In the genomic region with DNA sequence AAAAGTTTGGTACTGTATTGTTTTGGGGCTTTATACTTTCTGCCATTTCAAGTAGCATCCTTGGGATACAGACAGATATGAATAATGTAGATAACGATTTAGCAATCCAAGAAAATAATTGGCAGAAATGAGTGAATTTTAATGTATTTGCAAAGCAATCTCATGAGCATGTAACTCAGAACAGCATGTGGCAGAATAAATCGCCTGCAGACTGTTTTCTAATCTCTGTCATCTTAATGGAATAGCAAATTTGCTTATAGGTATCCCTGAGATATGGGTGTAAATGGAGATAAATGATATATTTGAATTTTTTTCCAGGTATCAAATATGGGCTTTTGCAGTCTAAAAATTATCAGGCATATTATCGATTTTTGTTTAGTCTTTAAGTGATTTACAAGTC, we compare ENCODE assay signal across 1 cellular context.
TF ChIP-seq lines count a peak whose summit lies in the region.

No MANE protein-coding gene starts in this region.

TF ChIP-seq in SK-N-SH, 30 proteins besides CTCF, POLR2A, EP300 and RAD21 (continued from another document):
- TF ChIP-seq REST (IDR thresholded peaks at IDR 0.05; ENCODE audit: low read depth, low read length) (no peak), NRF1 (IDR thresholded peaks at IDR 0.05; ENCODE audit: low read depth, low read length) (no peak), YY1 (IDR thresholded peaks at IDR 0.05; ENCODE audit: low read depth) (no peak), EZH2phosphoT487 (IDR thresholded peaks at IDR 0.05; ENCODE audit: borderline replicate concordance, low read depth) (no peak), USF1 (IDR thresholded peaks at IDR 0.05; ENCODE audit: borderline replicate concordance, low read depth) (no peak), POLR2AphosphoS5 (IDR thresholded peaks at IDR 0.05; ENCODE audit: low read depth, low read length) (no peak), FOXM1 (IDR thresholded peaks at IDR 0.05; ENCODE audit: low read depth) (no peak), MXI1 (IDR thresholded peaks at IDR 0.05; ENCODE audit: low read depth, low read length) (no peak), TCF12 (IDR thresholded peaks at IDR 0.05) (0 out of 2 replicates have a peak, but pooled peaks have one; percentile 5), RFX5 (IDR thresholded peaks at IDR 0.05; ENCODE audit: low read length) (no peak), CHD2 (IDR thresholded peaks at IDR 0.05; ENCODE audit: low read length, partially characterized antibody) (peak; percentile 67), GATA2 (CRISPR knock-in tag; IDR thresholded peaks at IDR 0.05) (peak; percentile 94), FOXJ3 (CRISPR knock-in tag; IDR thresholded peaks at IDR 0.05) (0 out of 2 replicates have a peak, but pooled peaks have one; percentile 54), ZBTB33 (IDR thresholded peaks at IDR 0.05; ENCODE audit: borderline replicate concordance, low read depth) (no peak), GABPA (IDR thresholded peaks at IDR 0.05; ENCODE audit: low read depth) (no peak), NFIC (IDR thresholded peaks at IDR 0.05; ENCODE audit: borderline replicate concordance) (no peak), MEF2A (IDR thresholded peaks at IDR 0.05; ENCODE audit: borderline replicate concordance, low read depth) (no peak), TAF1 (IDR thresholded peaks at IDR 0.05; ENCODE audit: borderline replicate concordance, low read depth, low read length) (no peak), RXRA (IDR thresholded peaks at IDR 0.05; ENCODE audit: borderline replicate concordance, low read depth) (no peak), JUND (IDR thresholded peaks at IDR 0.05) (no peak), RCOR1 (IDR thresholded peaks at IDR 0.05; ENCODE audit: low read length) (peak; percentile 96), TEAD4 (IDR thresholded peaks at IDR 0.05; ENCODE audit: borderline replicate concordance, insufficient read depth) (0 out of 2 replicates have a peak, but pooled peaks have one; percentile 10), SMC3 (IDR thresholded peaks at IDR 0.05; ENCODE audit: low read depth, low read length) (no peak), SIN3A (IDR thresholded peaks at IDR 0.05; ENCODE audit: borderline replicate concordance, low read depth, low read length) (no peak), ELF1 (IDR thresholded peaks at IDR 0.05) (no peak)
- TF ChIP-seq, protein P1, sequence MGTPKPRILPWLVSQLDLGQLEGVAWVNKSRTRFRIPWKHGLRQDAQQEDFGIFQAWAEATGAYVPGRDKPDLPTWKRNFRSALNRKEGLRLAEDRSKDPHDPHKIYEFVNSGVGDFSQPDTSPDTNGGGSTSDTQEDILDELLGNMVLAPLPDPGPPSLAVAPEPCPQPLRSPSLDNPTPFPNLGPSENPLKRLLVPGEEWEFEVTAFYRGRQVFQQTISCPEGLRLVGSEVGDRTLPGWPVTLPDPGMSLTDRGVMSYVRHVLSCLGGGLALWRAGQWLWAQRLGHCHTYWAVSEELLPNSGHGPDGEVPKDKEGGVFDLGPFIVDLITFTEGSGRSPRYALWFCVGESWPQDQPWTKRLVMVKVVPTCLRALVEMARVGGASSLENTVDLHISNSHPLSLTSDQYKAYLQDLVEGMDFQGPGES (IDR thresholded peaks at IDR 0.05; ENCODE audit: low read depth, low read length): no peak
- TF ChIP-seq, protein P2, sequence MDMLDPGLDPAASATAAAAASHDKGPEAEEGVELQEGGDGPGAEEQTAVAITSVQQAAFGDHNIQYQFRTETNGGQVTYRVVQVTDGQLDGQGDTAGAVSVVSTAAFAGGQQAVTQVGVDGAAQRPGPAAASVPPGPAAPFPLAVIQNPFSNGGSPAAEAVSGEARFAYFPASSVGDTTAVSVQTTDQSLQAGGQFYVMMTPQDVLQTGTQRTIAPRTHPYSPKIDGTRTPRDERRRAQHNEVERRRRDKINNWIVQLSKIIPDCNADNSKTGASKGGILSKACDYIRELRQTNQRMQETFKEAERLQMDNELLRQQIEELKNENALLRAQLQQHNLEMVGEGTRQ (IDR thresholded peaks at IDR 0.05; ENCODE audit: borderline replicate concordance, low read depth, low read length): no peak
- TF ChIP-seq, protein P3, sequence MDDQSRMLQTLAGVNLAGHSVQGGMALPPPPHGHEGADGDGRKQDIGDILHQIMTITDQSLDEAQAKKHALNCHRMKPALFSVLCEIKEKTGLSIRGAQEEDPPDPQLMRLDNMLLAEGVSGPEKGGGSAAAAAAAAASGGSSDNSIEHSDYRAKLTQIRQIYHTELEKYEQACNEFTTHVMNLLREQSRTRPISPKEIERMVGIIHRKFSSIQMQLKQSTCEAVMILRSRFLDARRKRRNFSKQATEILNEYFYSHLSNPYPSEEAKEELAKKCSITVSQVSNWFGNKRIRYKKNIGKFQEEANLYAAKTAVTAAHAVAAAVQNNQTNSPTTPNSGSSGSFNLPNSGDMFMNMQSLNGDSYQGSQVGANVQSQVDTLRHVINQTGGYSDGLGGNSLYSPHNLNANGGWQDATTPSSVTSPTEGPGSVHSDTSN (IDR thresholded peaks at IDR 0.05): no peak
